In the genomic region with DNA sequence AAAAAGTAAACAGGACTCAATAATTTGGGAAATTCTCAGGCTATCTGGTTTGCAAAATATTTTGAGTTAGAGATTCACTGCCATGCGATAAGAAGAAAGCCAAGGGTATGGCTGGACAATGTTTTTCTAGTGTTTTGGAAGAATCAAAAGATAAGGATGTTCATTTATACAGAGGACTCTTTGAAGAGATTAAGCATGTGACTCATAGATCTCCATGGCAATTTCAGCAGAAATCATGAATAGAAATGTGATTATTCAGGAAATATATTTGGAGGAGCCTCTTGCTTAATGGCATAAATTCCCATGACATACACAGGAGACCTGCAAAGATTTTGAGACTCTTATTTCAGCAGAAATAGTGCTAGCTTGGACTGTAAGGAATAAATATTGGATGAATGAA, we compare ENCODE assay signal across 26 cellular contexts. TPM values are rescaled to one million over a fixed set of nuclear protein-coding genes. Genes with fewer than 3 reads are reported as not detected.
"Had no signal": no experiment of that assay in that cellular context is flagged by ENCODE, and none has a peak within 500 bp of the region (broad histone marks: within the 10 kb centered on the region; RNA-seq: fewer than 3 reads in every experiment).

No MANE protein-coding gene starts in this region.

- FAIRE-seq: kidney, TTC549 had no signal

- H3K4me1 Mint-ChIP-seq: activated naive CD8-positive, alpha-beta T cell treated with anti-CD3 and anti-CD28 coated beads for 36 hours had no signal

- H3K27ac Mint-ChIP-seq: activated naive CD8-positive, alpha-beta T cell treated with anti-CD3 and anti-CD28 coated beads for 36 hours; activated T-cell treated with anti-CD3 and anti-CD28 coated beads, Interleukin-2, amount 50 U/mL, for 24 hours; activated T-helper 2 cell treated with anti-CD3 and anti-CD28 coated beads, Interferon-gamma antibody, Interleukin-2, Interleukin-4, amounts not matched to agents 10 μg/mL and 5 μg/mL and 100 μg/mL, durations not matched to agents 14 hours and 24 hours and 36 hours; dendritic cell treated with granulocyte-macrophage colony-stimulating factor and Interleukin-4, amounts not matched to agents 40 ng/mL and 50 ng/mL, for 4 days; naive thymus-derived CD4-positive, alpha-beta T cell; type B pancreatic cell had no signal

- H3K4me3 ChIP-seq: lung, sigmoid colon, thoracic aorta, vagina had no signal

- H3K36me3 Mint-ChIP-seq: activated naive CD8-positive, alpha-beta T cell treated with anti-CD3 and anti-CD28 coated beads for 36 hours; type B pancreatic cell had no signal

- H3K9me3 ChIP-seq: sigmoid colon, thoracic aorta, vagina had no signal

- H3K27me3 ChIP-seq: sigmoid colon, vagina had no signal

- DNase-seq: activated CD4-positive, alpha-beta T cell treated with anti-CD3 and anti-CD28 coated beads for 1 hour; activated CD8-positive, alpha-beta memory T cell treated with anti-CD3 and anti-CD28 coated beads for 24 hours; activated CD8-positive, alpha-beta memory T cell treated with anti-CD3 and anti-CD28 coated beads, Interleukin-2, amount 50 U/mL, for 4 hours; activated naive CD4-positive, alpha-beta T cell; activated naive CD8-positive, alpha-beta T cell treated with anti-CD3 and anti-CD28 coated beads for 36 hours; activated T-cell treated with anti-CD3 and anti-CD28 coated beads, Interleukin-2, amount 50 U/mL, for 24 hours; amniotic stem cell; effector CD4-positive, alpha-beta T cell; kidney; naive thymus-derived CD4-positive, alpha-beta T cell; occipital lobe; posterior cingulate gyrus; sigmoid colon; stimulated activated CD4-positive, alpha-beta T cell treated with anti-CD3 and anti-CD28 coated beads, Interleukin-2, amount 100 ng/mL, for 48 hours; stimulated activated CD8-positive, alpha-beta memory T cell treated with anti-CD3 and anti-CD28 coated beads, Interleukin-4, amount 100 ng/mL, for 48 hours; stimulated activated naive CD4-positive, alpha-beta T cell; T-helper 1 cell had no signal

- H3K9me3 Mint-ChIP-seq: activated T-cell treated with anti-CD3 and anti-CD28 coated beads, Interleukin-2, amount 50 U/mL, for 24 hours; activated T-helper 2 cell treated with anti-CD3 and anti-CD28 coated beads, Interferon-gamma antibody, Interleukin-2, Interleukin-4, amounts not matched to agents 10 μg/mL and 5 μg/mL and 100 μg/mL, durations not matched to agents 14 hours and 24 hours and 36 hours; dendritic cell treated with granulocyte-macrophage colony-stimulating factor and Interleukin-4, amounts not matched to agents 40 ng/mL and 50 ng/mL, for 4 days had no signal

- H3K36me3 ChIP-seq: sigmoid colon, thoracic aorta, vagina had no signal

- H3K27ac ChIP-seq: sigmoid colon, thoracic aorta, vagina had no signal

- H3K4me1 ChIP-seq: sigmoid colon, vagina had no signal

- ATAC-seq: esophagus mucosa; naive thymus-derived CD4-positive, alpha-beta T cell had no signal

- H3K4me3 Mint-ChIP-seq: activated naive CD8-positive, alpha-beta T cell treated with anti-CD3 and anti-CD28 coated beads for 36 hours; activated T-cell treated with anti-CD3 and anti-CD28 coated beads, Interleukin-2, amount 50 U/mL, for 24 hours; dendritic cell treated with granulocyte-macrophage colony-stimulating factor and Interleukin-4, amounts not matched to agents 40 ng/mL and 50 ng/mL, for 4 days; naive thymus-derived CD4-positive, alpha-beta T cell; neural crest cell; type B pancreatic cell had no signal

- H3K27me3 Mint-ChIP-seq: activated T-cell treated with anti-CD3 and anti-CD28 coated beads, Interleukin-2, amount 50 U/mL, for 24 hours; dendritic cell treated with granulocyte-macrophage colony-stimulating factor and Interleukin-4, amounts not matched to agents 40 ng/mL and 50 ng/mL, for 4 days; type B pancreatic cell had no signal

RNA-seq across cellular contexts. Expression of a gene that starts 16.7 kb away (rescaled TPM):
- total RNA-seq: activated T-helper 2 cell treated with anti-CD3 and anti-CD28 coated beads, Interferon-gamma antibody, Interleukin-2, Interleukin-4, amounts not matched to agents 10 μg/mL and 5 μg/mL and 100 μg/mL, durations not matched to agents 14 hours and 24 hours and 36 hours had no signal
- polyA plus RNA-seq: naive thymus-derived CD4-positive, alpha-beta T cell had no signal
